Comparison of ENCODE assay signal across 9 cellular contexts in the genomic region with DNA sequence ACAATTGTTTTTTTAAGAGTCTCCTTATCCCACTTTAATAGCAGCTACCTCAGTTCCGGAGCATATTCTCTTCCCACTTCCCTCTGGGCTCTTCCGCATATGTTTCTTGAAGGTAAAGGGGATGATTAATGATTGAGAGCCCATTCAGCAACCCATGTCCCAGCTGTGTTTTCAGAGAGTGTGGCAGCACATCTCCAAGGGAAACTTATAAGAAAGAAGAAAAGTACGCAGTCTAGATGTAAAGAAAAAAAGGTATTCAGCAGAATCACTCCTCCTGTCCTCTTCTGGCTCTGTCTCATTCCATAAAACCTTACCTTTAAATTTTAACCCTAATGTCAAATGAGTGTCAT. TPM values are rescaled to one million over a fixed set of nuclear protein-coding genes. Genes with fewer than 3 reads are reported as not detected.
A peak's percentile ranks its signal among the peaks of the same experiment; 100 is the strongest.
DNase-seq lines count a peak whose midpoint lies in the region; ATAC-seq and TF ChIP-seq lines count a peak whose summit lies in the region.
"Had no signal": no experiment of that assay in that cellular context is flagged by ENCODE, and none has a peak within 500 bp of the region (broad histone marks: within the 10 kb centered on the region; RNA-seq: fewer than 3 reads in every experiment).

No MANE protein-coding gene starts in this region.

- ATAC-seq in CD4-positive, CD25-positive, alpha-beta regulatory T cell (ENCODE audit: low read depth in 2 of 2): no peak
- ATAC-seq in GM21515 (IDR thresholded peaks at IDR 0.05; ENCODE audit: unreplicated experiment): no peak

- H3K4me3 ChIP-seq in CD4-positive, CD25-positive, alpha-beta regulatory T cell (ENCODE audit: low read depth, low read length): peak overlapping the region; percentile 44
- H3K4me3 ChIP-seq in HEK293 (ENCODE audit: low read depth, low read length): peak overlapping the region; percentile 59
- H3K4me3 ChIP-seq in WERI-Rb-1 (ENCODE audit: low read depth, low read length): peak overlapping the region; percentile 46

- POLR2A ChIA-PET in HEK293 (lab: Yijun Ruan, JAX): no interaction called here

- H3K4me3 Mint-ChIP-seq in CD4-positive, CD25-positive, alpha-beta regulatory T cell: peak overlapping the region; percentile 61 to 91 (median 86)

- CTCF ChIA-PET in HEK293 (lab: Yijun Ruan, JAX): no interaction called here

- no peak for TF ChIP-seq CTCF in HEK293 (tag by site-specific recombination; IDR thresholded peaks at IDR 0.05)
- TF ChIP-seq CTCF in WERI-Rb-1 (IDR thresholded peaks at IDR 0.05; ENCODE audit: low read depth, low read length): no peak

- peaks cover 11% of the 10 kb centered on the region for H3K4me1 ChIP-seq in CD4-positive, CD25-positive, alpha-beta regulatory T cell (ENCODE audit: control insufficient read depth, insufficient read depth, low read length, poor library complexity, severe bottlenecking)
- peaks cover 6% of the 10 kb centered on the region; the same call in 1 of the 2 replicates for H3K4me1 ChIP-seq in HEK293 (ENCODE audit: control insufficient read depth, insufficient read depth, low read length)

- H3K27ac Mint-ChIP-seq in CD4-positive, CD25-positive, alpha-beta regulatory T cell: peak overlapping the region in 2 of 3 donors; percentile 33 to 65

- H3K27me3 Mint-ChIP-seq in CD4-positive, CD25-positive, alpha-beta regulatory T cell: peaks cover 39% of the 10 kb centered on the region

- no peaks in the 10 kb centered on the region for H3K36me3 ChIP-seq in CD4-positive, CD25-positive, alpha-beta regulatory T cell (ENCODE audit: control insufficient read depth, insufficient read depth, low read length)
- H3K36me3 ChIP-seq in HEK293 (ENCODE audit: control insufficient read depth in 2 of 2, insufficient read depth in 1 of 2, low read length in 2 of 2): no peaks in the 10 kb centered on the region
- H3K36me3 ChIP-seq in WERI-Rb-1: no peaks in the 10 kb centered on the region

- DNase-seq in CD4-positive, CD25-positive, alpha-beta regulatory T cell: no peak
- DNase-seq in WERI-Rb-1 (no peak), GM19238 (ENCODE audit: insufficient read length, low spot score) (no peak), NCI-H1105 (lab: John Stamatoyannopoulos, UW) (no peak)
- DNase-seq in stimulated activated CD4-positive, alpha-beta T cell treated with anti-CD3 and anti-CD28 coated beads, Interleukin-2, amount 100 ng/mL, for 48 hours: no peak

- peaks cover 15% of the 10 kb centered on the region for H3K27me3 ChIP-seq in CD4-positive, CD25-positive, alpha-beta regulatory T cell (ENCODE audit: control insufficient read depth, insufficient read depth, low read length)
- no peaks in the 10 kb centered on the region for H3K27me3 ChIP-seq in WERI-Rb-1 (ENCODE audit: insufficient read depth, low read depth, severe bottlenecking)
- H3K27me3 ChIP-seq in layer of hippocampus (ENCODE audit: control insufficient read depth, insufficient read depth, low read length): no peaks in the 10 kb centered on the region

- H3K4me1 Mint-ChIP-seq in CD4-positive, CD25-positive, alpha-beta regulatory T cell: peaks cover 8 to 14% (median 11%) of the 10 kb centered on the region in 4 donors

- H3K9me3 ChIP-seq in CD4-positive, CD25-positive, alpha-beta regulatory T cell (ENCODE audit: control insufficient read depth in 2 of 2, low read length in 2 of 2): no peaks in the 10 kb centered on the region
- H3K9me3 ChIP-seq in HEK293 (ENCODE audit: control insufficient read depth, insufficient read depth, low read depth, low read length) (no peaks in the 10 kb centered on the region), WERI-Rb-1 (ENCODE audit: severe bottlenecking) (no peaks in the 10 kb centered on the region)

- H3K9me3 Mint-ChIP-seq in CD4-positive, CD25-positive, alpha-beta regulatory T cell: peaks cover 0 to 2% (median 0%) of the 10 kb centered on the region in 7 donors

- no peak overlapping the region for H3K27ac ChIP-seq in CD4-positive, CD25-positive, alpha-beta regulatory T cell (ENCODE audit: insufficient read depth, low read length, poor library complexity, severe bottlenecking)
- no peak overlapping the region; the same call in 1 of the 2 replicates for H3K27ac ChIP-seq in HEK293 (ENCODE audit: extremely low read depth, low read depth, low read length)
- no peak overlapping the region for H3K27ac ChIP-seq in WERI-Rb-1
- H3K27ac ChIP-seq in layer of hippocampus (ENCODE audit: low read depth, low read length): peak overlapping the region; percentile 14

- no peaks in the 10 kb centered on the region for H3K36me3 Mint-ChIP-seq in CD4-positive, CD25-positive, alpha-beta regulatory T cell

TF ChIP-seq in HEK293, 187 proteins besides CTCF, POLR2A, EP300 and RAD21:
- TF ChIP-seq ZBTB17 (tag by site-specific recombination; IDR thresholded peaks at IDR 0.05) (peak; percentile 23), MEIS1 (CRISPR knock-in tag; IDR thresholded peaks at IDR 0.05; ENCODE audit: borderline replicate concordance) (no peak), SP2 (tag by site-specific recombination; IDR thresholded peaks at IDR 0.05) (0 out of 2 replicates have a peak, but pooled peaks have one; percentile 31), ZNF146 (tag by site-specific recombination; IDR thresholded peaks at IDR 0.05) (no peak), ZNF335 (tag by site-specific recombination; conservative IDR thresholded peaks at IDR 0.05) (0 out of 2 replicates have a peak, but pooled peaks have one; percentile 11)

RNA-seq across cellular contexts. Expression of a gene that starts 9.7 kb away (rescaled TPM):
- not detected for total RNA-seq in CD4-positive, CD25-positive, alpha-beta regulatory T cell
- polyA plus RNA-seq in CD4-positive, CD25-positive, alpha-beta regulatory T cell: 1 to 10 TPM in 1 of 4 donors, under 1 TPM in 1, not detected in 2; 0.36 to 2.1 TPM
- total RNA-seq: H1 had no signal
- polyA plus RNA-seq: H1 had no signal

RNA-seq across cellular contexts. Expression of a gene that starts 30.8 kb away (rescaled TPM):
- 38.6 TPM for total RNA-seq in CD4-positive, CD25-positive, alpha-beta regulatory T cell
- polyA plus RNA-seq in CD4-positive, CD25-positive, alpha-beta regulatory T cell: 10 to 100 TPM; 41.5 to 62.7 (median 50.5) TPM
